20 cellular contexts compared by ENCODE assay signal in genomic region chr2:171323971-171324528, GRCh38.
DNase-seq lines count a peak whose midpoint lies in the region; ATAC-seq, FAIRE-seq and TF ChIP-seq lines count a peak whose summit lies in the region.
"Had no signal": no experiment of that assay in that cellular context is flagged by ENCODE, and none has a peak within 500 bp of the region (broad histone marks: within the 10 kb centered on the region; RNA-seq: fewer than 3 reads in every experiment).

No MANE protein-coding gene starts in this region.

- H3K4me1 ChIP-seq in Karpas-422 (ENCODE audit: low read length) (peaks cover 72% of the 10 kb centered on the region), H1 (replicated peaks in 1 of 4; ENCODE audit: control insufficient read depth in 3 of 4, insufficient read depth in 4 of 4, low read length in 3 of 4) (peaks cover 4 to 32% (median 15%) of the 10 kb centered on the region in 4 experiments; a peak in 6 of 7 replicates)

- no peak overlapping the region for H2BK15ac ChIP-seq in H1 (ENCODE audit: low read length)

- H3K56ac ChIP-seq in H1 (replicated peaks; ENCODE audit: insufficient read length, low read depth, low read length), result no peak overlapping the region

- no peak overlapping the region for H3K14ac ChIP-seq in H1 (ENCODE audit: insufficient read length)

- H3K79me2 ChIP-seq in Karpas-422 (ENCODE audit: low read length) (no peaks in the 10 kb centered on the region), H1 (ENCODE audit: control insufficient read depth in 1 of 2, insufficient read depth in 2 of 2, low read length in 2 of 2) (peaks cover 0 to 3% of the 10 kb centered on the region in 2 experiments; a peak in 1 of 4 replicates)

- no peak overlapping the region for H3K4me3 Mint-ChIP-seq in T-helper 2 cell treated with Interferon-gamma antibody and Interleukin-4, amounts not matched to agents 5 μg/mL and 100 μg/mL, for 36 hours
- H3K4me3 Mint-ChIP-seq: activated naive CD4-positive, alpha-beta T cell treated with anti-CD3 and anti-CD28 coated beads, Interleukin-2, amount 10 ng/mL, durations not matched to agents 7 days and 5 days had no signal

- no peaks in the 10 kb centered on the region for H3K27me3 Mint-ChIP-seq in T-helper 2 cell treated with Interferon-gamma antibody and Interleukin-4, amounts not matched to agents 5 μg/mL and 100 μg/mL, for 36 hours (ENCODE audit: low read depth)
- H3K27me3 Mint-ChIP-seq: activated naive CD4-positive, alpha-beta T cell treated with anti-CD3 and anti-CD28 coated beads, Interleukin-2, amount 10 ng/mL, durations not matched to agents 7 days and 5 days had no signal

- ATAC-seq in GM18517 (IDR thresholded peaks at IDR 0.05; ENCODE audit: unreplicated experiment), result peak; percentile 29
- ATAC-seq: SK-N-SH treated with all-trans-retinoic acid at 6 μM for 48 hours had no signal

- no peak overlapping the region for H4K8ac ChIP-seq in H1 (ENCODE audit: extremely low read depth, insufficient read depth, low read length)

- H3K4me3 ChIP-seq in Karpas-422 (ENCODE audit: low read length) (peak overlapping the region; percentile 27), H1 (ENCODE audit: extremely low read depth in 1 of 4, insufficient read depth in 2 of 4, low read depth in 3 of 4, low read length in 4 of 4) (no peak overlapping the region)
- H3K4me3 ChIP-seq: transverse colon had no signal

- H4K91ac ChIP-seq in H1 (replicated peaks; ENCODE audit: insufficient read length, low read length), result no peak overlapping the region

- H4K5ac ChIP-seq in H1 (ENCODE audit: insufficient read length, low read depth, low read length), result peak overlapping the region; percentile 47

- no peaks in the 10 kb centered on the region for H3K9me2 ChIP-seq in Karpas-422 (replicated peaks; ENCODE audit: insufficient read depth, low read length)

- H3K27ac ChIP-seq in Karpas-422 (ENCODE audit: low read length) (peak overlapping the region; percentile 93), H1 (ENCODE audit: low read depth, low read length) (no peak overlapping the region)
- H3K27ac ChIP-seq: C4-2B had no signal

- H3K27me3 ChIP-seq in Karpas-422 (ENCODE audit: low read length), result no peaks in the 10 kb centered on the region
- H3K27me3 ChIP-seq in H1 (replicated peaks in 1 of 4; ENCODE audit: control insufficient read depth in 3 of 4, extremely low read depth in 1 of 4, insufficient read depth in 3 of 4, low read length in 3 of 4), result no peaks in the 10 kb centered on the region
- H3K27me3 ChIP-seq: transverse colon had no signal

- no peak overlapping the region for H2BK20ac ChIP-seq in H1 (ENCODE audit: low read length)

- no peaks in the 10 kb centered on the region for H3K79me1 ChIP-seq in H1 (ENCODE audit: low read depth, low read length)

- peak overlapping the region; percentile 28 for H3K27ac Mint-ChIP-seq in T-helper 2 cell treated with Interferon-gamma antibody and Interleukin-4, amounts not matched to agents 5 μg/mL and 100 μg/mL, for 36 hours
- H3K27ac Mint-ChIP-seq: activated naive CD4-positive, alpha-beta T cell treated with anti-CD3 and anti-CD28 coated beads, Interleukin-2, amount 10 ng/mL, durations not matched to agents 7 days and 5 days had no signal

- H3K9ac ChIP-seq in Karpas-422 (ENCODE audit: low read length), result peak overlapping the region; percentile 27; the same call in 1 of the 2 replicates
- H3K9ac ChIP-seq in H1 (replicated peaks in 1 of 4; ENCODE audit: extremely low read depth in 1 of 4, low read depth in 3 of 4, low read length in 3 of 4), result no peak overlapping the region

- H3K4me1 Mint-ChIP-seq in T-helper 2 cell treated with Interferon-gamma antibody and Interleukin-4, amounts not matched to agents 5 μg/mL and 100 μg/mL, for 36 hours (ENCODE audit: low read depth), result peaks cover 54% of the 10 kb centered on the region

- H3K36me3 ChIP-seq in Karpas-422 (ENCODE audit: insufficient read depth, low read length) (no peaks in the 10 kb centered on the region), H1 (ENCODE audit: control insufficient read depth in 2 of 4, insufficient read depth in 4 of 4, low read length in 3 of 4) (peaks cover 0 to 7% (median 1%) of the 10 kb centered on the region in 4 experiments; a peak in 3 of 8 replicates)
- H3K36me3 ChIP-seq: transverse colon had no signal

- CTCF ChIA-PET in H1 (lab: Charles Lee; ENCODE audit: partially characterized antibody), result interaction anchor here (0.6 kb wide), 1 partner anchor 16 kb away, joined by 3 read pairs; no protein-coding TSS in a partner anchor

- no peak overlapping the region for H3K4ac ChIP-seq in H1 (replicated peaks; ENCODE audit: insufficient read length, low read depth, low read length)

- DNase-seq in T-helper 2 cell treated with Interferon-gamma antibody and Interleukin-4, amounts not matched to agents 5 μg/mL and 100 μg/mL, for 36 hours (ENCODE audit: low spot score), result no peak
- DNase-seq in T-helper 2 cell (no peak), Karpas-422 (no peak), H1 (ENCODE audit: low read depth in 1 of 2, low spot score in 2 of 2) (no peak), kidney tubule cell (ENCODE audit: low spot score) (no peak), Kasumi-1 (lab: John Stamatoyannopoulos, UW) (no peak), COLO829 (ENCODE audit: low spot score) (no peak)
- DNase-seq: activated naive CD4-positive, alpha-beta T cell treated with anti-CD3 and anti-CD28 coated beads, Interleukin-2, amount 10 ng/mL, durations not matched to agents 7 days and 5 days; DMS79; hypothalamus; kidney glomerular epithelial cell; midbrain; NCI-H2107; NCI-H748 treated with DMSO at 0.1 percent for 48 hours; stimulated activated naive CD4-positive, alpha-beta T cell; transverse colon had no signal

- H2BK12ac ChIP-seq in H1 (ENCODE audit: low read depth, low read length), result 0 out of 2 replicates have a peak overlapping the region, but pooled peaks have one; percentile 1

- H2BK5ac ChIP-seq in H1 (ENCODE audit: low read depth, low read length), result peak overlapping the region; percentile 40; the same call in 1 of the 2 replicates

- H3K4me2 ChIP-seq in Karpas-422 (ENCODE audit: low read depth, low read length, poor library complexity, severe bottlenecking), result peak overlapping the region; percentile 69
- no peak overlapping the region for H3K4me2 ChIP-seq in H1 (ENCODE audit: insufficient read depth in 1 of 2, low read depth in 2 of 2, low read length in 2 of 2)

- H3K9me3 Mint-ChIP-seq in T-helper 2 cell treated with Interferon-gamma antibody and Interleukin-4, amounts not matched to agents 5 μg/mL and 100 μg/mL, for 36 hours, result no peaks in the 10 kb centered on the region
- H3K9me3 Mint-ChIP-seq: activated naive CD4-positive, alpha-beta T cell treated with anti-CD3 and anti-CD28 coated beads, Interleukin-2, amount 10 ng/mL, durations not matched to agents 7 days and 5 days had no signal

- peaks cover 25% of the 10 kb centered on the region for H3K36me3 Mint-ChIP-seq in T-helper 2 cell treated with Interferon-gamma antibody and Interleukin-4, amounts not matched to agents 5 μg/mL and 100 μg/mL, for 36 hours (ENCODE audit: low read depth)

- WGBS in H1 (ENCODE audit: extremely low coverage in 1 of 2, insufficient coverage in 1 of 2, insufficient read length in 1 of 2, insufficient replicate concordance in 2 of 2, low coverage in 1 of 2, low lambda C conversion rate in 2 of 2, missing lambda C conversion rate in 1 of 2), 2 experiments, result 80% methylated on average over 5 of the region's 5 CpGs; no CpG with 5 or more reads in 1 of the 2 experiments

- no peak overlapping the region for H2AFZ ChIP-seq in Karpas-422 (ENCODE audit: low read length)
- H2AFZ ChIP-seq in H1 (ENCODE audit: low read length), result no peak overlapping the region

- TF ChIP-seq CTCF in H1 (IDR thresholded peaks at IDR 0.05; ENCODE audit: control extremely low read depth in 1 of 3, insufficient read depth in 1 of 3, low read depth in 1 of 3, low read length in 3 of 3), result no peak

- TF ChIP-seq RAD21 in H1 (IDR thresholded peaks at IDR 0.05 in 1 of 2, conservative IDR thresholded peaks at IDR 0.05 in 1 of 2; ENCODE audit: low read depth in 2 of 2, low read length in 2 of 2), result no peak

- no peak for TF ChIP-seq EP300 in H1 (IDR thresholded peaks at IDR 0.05; ENCODE audit: borderline replicate concordance in 1 of 2, low read depth in 2 of 2, low read length in 2 of 2)

- H3K23me2 ChIP-seq in H1 (ENCODE audit: low read depth, low read length), result no peaks in the 10 kb centered on the region

- H3K9me3 ChIP-seq in Karpas-422 (ENCODE audit: low read length), result no peaks in the 10 kb centered on the region
- H3K9me3 ChIP-seq in H1 (ENCODE audit: insufficient read depth in 2 of 2, low read depth in 1 of 2, low read length in 1 of 2), result no peaks in the 10 kb centered on the region
- H3K9me3 ChIP-seq: transverse colon had no signal

- peak; percentile 60 for FAIRE-seq in H1 (lab: Jason Lieb, UNC)
- FAIRE-seq: colon had no signal

- TF ChIP-seq POLR2A in H1 (IDR thresholded peaks at IDR 0.05; ENCODE audit: control extremely low read depth in 1 of 2, low read depth in 2 of 2, low read length in 2 of 2), result no peak

- no peaks in the 10 kb centered on the region for H4K20me1 ChIP-seq in Karpas-422 (ENCODE audit: insufficient read depth, low read depth, low read length)
- H4K20me1 ChIP-seq in H1 (replicated peaks in 1 of 2; ENCODE audit: control insufficient read depth in 1 of 2, insufficient read depth in 2 of 2, low read length in 2 of 2), result no peaks in the 10 kb centered on the region

- H2AK5ac ChIP-seq in H1 (ENCODE audit: low read depth, low read length), result no peak overlapping the region

- H3K23ac ChIP-seq in H1 (ENCODE audit: insufficient read length), result no peak overlapping the region

- POLR2A ChIA-PET in H1 (lab: Charles Lee; ENCODE audit: partially characterized antibody), result interaction anchor here (0.5 to 1.8 kb wide), 4 partner anchors 10 to 110 kb away, joined by 3 to 4 read pairs (median 4); partner anchors contain the start of genes DCAF17 and METTL8

- H3K18ac ChIP-seq in H1 (ENCODE audit: extremely low read depth, low read length), result peak overlapping the region; percentile 25; the same call in 1 of the 2 replicates

- peak overlapping the region; percentile 35 for H2BK120ac ChIP-seq in H1 (replicated peaks; ENCODE audit: low read depth, low read length)
